ENCODE assay signal across 4 cellular contexts in genomic region chr9:131934673-131935072, GRCh38.
A peak's percentile ranks its signal among the peaks of the same experiment; 100 is the strongest.
TF ChIP-seq lines count a peak whose summit lies in the region.

No MANE protein-coding gene starts in this region.

TF ChIP-seq in SK-N-SH treated with all-trans-retinoic acid at 6 μM for 48 hours, 23 proteins besides CTCF, POLR2A, EP300 and RAD21:
- TF ChIP-seq ISL1 (CRISPR knock-in tag; IDR thresholded peaks at IDR 0.05), result no peak
- no peak for TF ChIP-seq CSDC2 (CRISPR knock-in tag; IDR thresholded peaks at IDR 0.05)
- TF ChIP-seq ZNF8 (CRISPR knock-in tag; IDR thresholded peaks at IDR 0.05), result peak; percentile 92

TF ChIP-seq in SK-N-SH, 30 proteins besides CTCF, POLR2A, EP300 and RAD21:
- TF ChIP-seq ZBTB33 (IDR thresholded peaks at IDR 0.05; ENCODE audit: borderline replicate concordance, low read depth), result no peak
- no peak for TF ChIP-seq SMC3 (IDR thresholded peaks at IDR 0.05; ENCODE audit: low read depth, low read length)
- no peak for TF ChIP-seq PBX3 (IDR thresholded peaks at IDR 0.05)
- TF ChIP-seq TAF1 (IDR thresholded peaks at IDR 0.05; ENCODE audit: borderline replicate concordance, low read depth, low read length), result no peak
- TF ChIP-seq GATA2 (CRISPR knock-in tag; IDR thresholded peaks at IDR 0.05), result no peak
- TF ChIP-seq USF1 (IDR thresholded peaks at IDR 0.05; ENCODE audit: borderline replicate concordance, low read depth), result no peak
- no peak for TF ChIP-seq RCOR1 (IDR thresholded peaks at IDR 0.05; ENCODE audit: low read length)
- TF ChIP-seq TCF12 (IDR thresholded peaks at IDR 0.05), result no peak
- no peak for TF ChIP-seq NRF1 (IDR thresholded peaks at IDR 0.05; ENCODE audit: low read depth, low read length)
- TF ChIP-seq FOXJ3 (CRISPR knock-in tag; IDR thresholded peaks at IDR 0.05), result no peak
- TF ChIP-seq TEAD4 (IDR thresholded peaks at IDR 0.05; ENCODE audit: borderline replicate concordance, insufficient read depth), result no peak
TF ChIP-seq in SK-N-SH: peak in this region for 0.

TF ChIP-seq in HEK293, 187 proteins besides CTCF, POLR2A, EP300 and RAD21:
- TF ChIP-seq ZNF211 (tag by site-specific recombination; IDR thresholded peaks at IDR 0.05; ENCODE audit: low read depth), result no peak
- TF ChIP-seq KLF10 (tag by site-specific recombination; IDR thresholded peaks at IDR 0.05), result no peak
- no peak for TF ChIP-seq ZNF660 (tag by site-specific recombination; IDR thresholded peaks at IDR 0.05)
- TF ChIP-seq ZNF23 (tag by site-specific recombination; IDR thresholded peaks at IDR 0.05; ENCODE audit: borderline replicate concordance), result no peak
- 0 out of 2 replicates have a peak, but pooled peaks have one; percentile 27 for TF ChIP-seq ZNF580 (tag by site-specific recombination; IDR thresholded peaks at IDR 0.05)
- no peak for TF ChIP-seq ZSCAN18 (tag by site-specific recombination; IDR thresholded peaks at IDR 0.05)
- TF ChIP-seq ZNF169 (tag by site-specific recombination; IDR thresholded peaks at IDR 0.05), result no peak
- TF ChIP-seq ELK4 (IDR thresholded peaks at IDR 0.05; ENCODE audit: borderline replicate concordance, low read depth, low read length), result no peak
- TF ChIP-seq ZNF324 (tag by site-specific recombination; IDR thresholded peaks at IDR 0.05), result no peak
- TF ChIP-seq ZNF513 (tag by site-specific recombination; IDR thresholded peaks at IDR 0.05), result no peak
- TF ChIP-seq ZNF692 (tag by site-specific recombination; IDR thresholded peaks at IDR 0.05), result no peak
- TF ChIP-seq ZNF174 (tag by site-specific recombination; IDR thresholded peaks at IDR 0.05), result no peak
- TF ChIP-seq ZNF248 (tag by site-specific recombination; IDR thresholded peaks at IDR 0.05), result no peak
- TF ChIP-seq GLIS1 (tag by site-specific recombination; IDR thresholded peaks at IDR 0.05), result no peak
- TF ChIP-seq ZNF146 (tag by site-specific recombination; IDR thresholded peaks at IDR 0.05), result peak; percentile 71
- TF ChIP-seq ZSCAN16 (tag by site-specific recombination; IDR thresholded peaks at IDR 0.05), result no peak

TF ChIP-seq in K562, 482 proteins besides CTCF, POLR2A, EP300 and RAD21:
- TF ChIP-seq DLX4 (CRISPR knock-in tag; IDR thresholded peaks at IDR 0.05) (no peak), ZNF146 (CRISPR knock-in tag; IDR thresholded peaks at IDR 0.05; ENCODE audit: unreplicated experiment) (peak; percentile 64), ARID3B (CRISPR knock-in tag; IDR thresholded peaks at IDR 0.05; ENCODE audit: borderline replicate concordance) (no peak), ZNF23 (CRISPR knock-in tag; IDR thresholded peaks at IDR 0.05) (no peak)
TF ChIP-seq in K562: peak in this region for 1.
